16 cellular contexts compared by ENCODE assay signal in genomic region chr14:74519316-74520074, GRCh38.
"Had no signal": no experiment of that assay in that cellular context is flagged by ENCODE, and none has a peak within 500 bp of the region (broad histone marks: within the 10 kb centered on the region; RNA-seq: fewer than 3 reads in every experiment).

No MANE protein-coding gene starts in this region.

- H3K36me3 ChIP-seq: colonic mucosa, pancreas had no signal

- H3K9me3 ChIP-seq: colonic mucosa, pancreas, thoracic aorta had no signal

- H3K4me3 ChIP-seq: colonic mucosa, pancreas, thoracic aorta had no signal

- H3K27me3 ChIP-seq: colonic mucosa, pancreas had no signal

- H3K4me1 ChIP-seq: colonic mucosa, pancreas had no signal

- ATAC-seq: left ventricle myocardium superior; pancreas; stimulated activated effector memory CD8-positive, alpha-beta T cell treated with anti-CD3 and anti-CD28 coated beads, Interleukin-12 subunit alpha, Interleukin-12 subunit beta, amount 100 ng/mL, for 72 hours; T-cell had no signal

- DNase-seq: activated CD4-positive, CD25-positive, alpha-beta regulatory T cell treated with anti-CD3 and anti-CD28 coated beads, Interleukin-2, amount 50 U/mL, for 72 hours; activated naive CD4-positive, alpha-beta T cell treated with anti-CD3 and anti-CD28 coated beads, Interleukin-2, amount 50 U/mL, for 16 hours; activated T-cell treated with anti-CD3 and anti-CD28 coated beads, Interleukin-2, amount 50 U/mL, for 24 hours; colonic mucosa; foreskin fibroblast; glutamatergic neuron; hypothalamus; kidney glomerular epithelial cell; left ventricle myocardium superior; mesenchymal stem cell; T-cell; T1000 had no signal

- FAIRE-seq: pancreas, urothelium cell line had no signal

- H3K27ac ChIP-seq: colonic mucosa, pancreas had no signal
